In genomic region chr12:104998423-104999346, GRCh38 we compare ENCODE assay signal across 13 cellular contexts. TPM values are rescaled to one million over a fixed set of nuclear protein-coding genes. Genes with fewer than 3 reads are reported as not detected.
DNase-seq lines count a peak whose midpoint lies in the region; ATAC-seq and TF ChIP-seq lines count a peak whose summit lies in the region.
"Had no signal": no experiment of that assay in that cellular context is flagged by ENCODE, and none has a peak within 500 bp of the region (broad histone marks: within the 10 kb centered on the region; RNA-seq: fewer than 3 reads in every experiment).

No MANE protein-coding gene starts in this region.

- intact Hi-C loops in CD14-positive monocyte (cut with micrococcal nuclease) = no loop called here

- peaks cover 0 to 2% (median 0%) of the 10 kb centered on the region in 7 donors for H3K9me3 Mint-ChIP-seq in CD14-positive monocyte

- DNase-seq in CD14-positive monocyte (ENCODE audit: low spot score) (no peak), NCI-H1092 (lab: John Stamatoyannopoulos, UW) (peak; percentile 80), NCI-H345 (lab: John Stamatoyannopoulos, UW) (peak; percentile 95), NCI-H82 (lab: John Stamatoyannopoulos, UW) (no peak), GM10266 (ENCODE audit: extremely low spot score) (no peak), mesenteric fat pad (ENCODE audit: low spot score) (no peak)
- DNase-seq: activated naive CD4-positive, alpha-beta T cell treated with anti-CD3 and anti-CD28 coated beads, Interleukin-2, amount 10 ng/mL, durations not matched to agents 7 days and 5 days; IMR-90; NCI-H446 treated with DMSO at 0.1 percent for 48 hours; SJCRH30; uterus had no signal

- H3K36me3 Mint-ChIP-seq in CD14-positive monocyte = peaks cover 70 to 79% of the 10 kb centered on the region in 2 donors

- H3K27ac Mint-ChIP-seq in CD14-positive monocyte = peak overlapping the region in 5 of 7 donors; percentile 27 to 65 (median 55)
- H3K27ac Mint-ChIP-seq: activated naive CD4-positive, alpha-beta T cell treated with anti-CD3 and anti-CD28 coated beads, Interleukin-2, amount 10 ng/mL, durations not matched to agents 7 days and 5 days had no signal

- ATAC-seq in esophagus mucosa (peak; percentile 13), HG03439 (IDR thresholded peaks at IDR 0.05; ENCODE audit: unreplicated experiment) (no peak)

- no peaks in the 10 kb centered on the region for H3K27me3 Mint-ChIP-seq in CD14-positive monocyte (ENCODE audit: low read depth in 3 of 3)
- H3K27me3 Mint-ChIP-seq: activated naive CD4-positive, alpha-beta T cell treated with anti-CD3 and anti-CD28 coated beads, Interleukin-2, amount 10 ng/mL, durations not matched to agents 7 days and 5 days had no signal

- H3K4me1 Mint-ChIP-seq in CD14-positive monocyte = peaks cover 41% of the 10 kb centered on the region
- H3K4me1 Mint-ChIP-seq: activated naive CD4-positive, alpha-beta T cell treated with anti-CD3 and anti-CD28 coated beads, Interleukin-2, amount 10 ng/mL, durations not matched to agents 7 days and 5 days had no signal

- TF ChIP-seq CTCF in CD14-positive monocyte (IDR thresholded peaks at IDR 0.05) (no peak), GM10266 (IDR thresholded peaks at IDR 0.05; ENCODE audit: control insufficient read depth, insufficient read depth, low read depth, missing control alignments) (no peak)

- no peak overlapping the region for H3K4me3 Mint-ChIP-seq in CD14-positive monocyte
- H3K4me3 Mint-ChIP-seq: activated naive CD4-positive, alpha-beta T cell treated with anti-CD3 and anti-CD28 coated beads, Interleukin-2, amount 10 ng/mL, durations not matched to agents 7 days and 5 days had no signal

RNA-seq across cellular contexts. Expression of gene NOPCHAP1, which starts 12.6 kb away (rescaled TPM):
- 10 to 100 TPM; 12.0 to 14.0 TPM for polyA plus RNA-seq in CD14-positive monocyte
- total RNA-seq in esophagus mucosa = 16.0 TPM
- total RNA-seq in mesenteric fat pad = 20.8 TPM

RNA-seq across cellular contexts. Expression of gene SLC41A2, which starts 40.6 kb away (rescaled TPM):
- polyA plus RNA-seq in CD14-positive monocyte = under 1 TPM in 1 of 2 donors, not detected in 1; 0.27 TPM
- 1.3 TPM for total RNA-seq in esophagus mucosa
- 36.5 TPM for total RNA-seq in mesenteric fat pad

Comparison
In these comparisons a context has a peak if more than half of its experiments do, and no peak if none do; other contexts are left out.
1. DNase-seq: peak in NCI-H1092 (single experiment) and NCI-H345 (single experiment); none in CD14-positive monocyte (single experiment), NCI-H82 (single experiment), GM10266 (single experiment) and mesenteric fat pad (single experiment).
2. RNA of gene SLC41A2, which starts 40.6 kb away (total RNA-seq): 36.5 TPM in mesenteric fat pad (single experiment); 1.3 TPM in esophagus mucosa (single experiment); every median in the first group is over 10 times any median in the second.